ENCODE assay signal across 1 cellular context in genomic region chr4:141871086-141871485, GRCh38.
TF ChIP-seq lines count a peak whose summit lies in the region.

No MANE protein-coding gene starts in this region.

TF ChIP-seq in HepG2, 621 proteins besides CTCF, POLR2A, EP300 and RAD21 (continued from another document):
- TF ChIP-seq LRRFIP1 (CRISPR knock-in tag; conservative IDR thresholded peaks at IDR 0.05), result no peak
- TF ChIP-seq ZC3H4 (CRISPR knock-in tag; IDR thresholded peaks at IDR 0.05; ENCODE audit: borderline replicate concordance), result no peak
- TF ChIP-seq ZNF224 (CRISPR knock-in tag; IDR thresholded peaks at IDR 0.05), result no peak
- no peak for TF ChIP-seq ZKSCAN8 (CRISPR knock-in tag; IDR thresholded peaks at IDR 0.05; ENCODE audit: borderline replicate concordance)
- TF ChIP-seq ZNF572 (CRISPR knock-in tag; IDR thresholded peaks at IDR 0.05), result no peak
- TF ChIP-seq CBX1 (IDR thresholded peaks at IDR 0.05; ENCODE audit: low read depth), result no peak
- TF ChIP-seq ZFY (CRISPR knock-in tag; IDR thresholded peaks at IDR 0.05), result no peak
- no peak for TF ChIP-seq WIZ (CRISPR knock-in tag; IDR thresholded peaks at IDR 0.05)
- no peak for TF ChIP-seq ZNF576 (CRISPR knock-in tag; IDR thresholded peaks at IDR 0.05)
- TF ChIP-seq YEATS4 (CRISPR knock-in tag; IDR thresholded peaks at IDR 0.05; ENCODE audit: borderline replicate concordance), result no peak
